Comparison of ENCODE assay signal across 9 cellular contexts in the genomic region with DNA sequence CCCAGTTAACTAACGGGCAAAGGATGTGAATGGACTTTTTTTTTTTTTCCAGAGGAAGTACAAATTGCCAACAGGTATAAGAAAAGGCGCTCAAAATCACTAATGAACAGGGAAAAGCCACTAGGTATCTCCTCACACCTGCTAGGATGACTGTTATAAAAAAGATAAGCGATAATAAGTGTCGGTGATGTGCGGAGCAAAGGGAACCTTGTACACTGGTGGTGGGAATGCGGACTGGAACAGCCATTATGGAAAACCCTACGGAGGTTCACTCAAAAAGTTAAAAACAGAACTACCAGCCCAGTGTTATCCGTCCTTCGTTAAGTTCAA. TPM values are rescaled to one million over a fixed set of nuclear protein-coding genes. Genes with fewer than 3 reads are reported as not detected.
DNase-seq lines count a peak whose midpoint lies in the region; ATAC-seq, FAIRE-seq and TF ChIP-seq lines count a peak whose summit lies in the region.
"Had no signal": no experiment of that assay in that cellular context is flagged by ENCODE, and none has a peak within 500 bp of the region (broad histone marks: within the 10 kb centered on the region; RNA-seq: fewer than 3 reads in every experiment).

No MANE protein-coding gene starts in this region.

- no peaks in the 10 kb centered on the region for H4K20me1 ChIP-seq in HepG2 (ENCODE audit: insufficient read depth, low read length)

- H3K4me3 Mint-ChIP-seq in MCF 10A (ENCODE audit: unreplicated experiment), result peak overlapping the region; percentile 94

- H3K27ac Mint-ChIP-seq in MCF 10A (ENCODE audit: low read depth, unreplicated experiment), result no peak overlapping the region

- no TSS peak for BruUV-seq in MCF 10A (replicated peaks; lab: Mats Ljungman, UMichigan)
- BruUV-seq in HepG2 (replicated peaks; lab: Mats Ljungman, UMichigan), result TSS peak; percentile 86

- in situ Hi-C loops in HepG2 (cut with HindIII; ENCODE audit: extremely low pct_ligation_motif_present, low pct_unique_long_range_greater_than_20kb), result loop anchor here (5.0 kb wide), 1 partner anchor 159 kb away; no protein-coding TSS in a partner anchor

- H3K9me3 ChIP-seq in HepG2 (ENCODE audit: low read length) (no peaks in the 10 kb centered on the region), stomach smooth muscle (ENCODE audit: control insufficient read depth in 2 of 2, low read length in 2 of 2) (no peaks in the 10 kb centered on the region)

- peak overlapping the region; percentile 67 for H2AFZ ChIP-seq in HepG2 (ENCODE audit: low read length)

- TF ChIP-seq POLR2A in HepG2 (IDR thresholded peaks at IDR 0.05; ENCODE audit: insufficient read depth in 1 of 2, low read depth in 2 of 2, low read length in 2 of 2), result no peak

- H3K4me1 ChIP-seq in HepG2 (ENCODE audit: insufficient read depth, low read length) (peaks cover 30% of the 10 kb centered on the region), stomach smooth muscle (ENCODE audit: control insufficient read depth, insufficient read depth, low read length) (peaks cover 11% of the 10 kb centered on the region)

- H3K9ac ChIP-seq in HepG2 (ENCODE audit: insufficient read depth, low read depth, low read length), result peak overlapping the region; percentile 81
- H3K9ac ChIP-seq in stomach smooth muscle (ENCODE audit: low read length in 2 of 2), result peak overlapping the region; percentile 85 to 95

- peaks cover 25% of the 10 kb centered on the region for H3K79me2 ChIP-seq in HepG2 (ENCODE audit: insufficient read depth, low read length)

- intact Hi-C loops in MCF 10A (cut with micrococcal nuclease) (loop anchor here (1.0 to 10.0 kb wide), 5 partner anchors 157 to 808 kb away; a partner anchor contains a TSS), HepG2 (cut with micrococcal nuclease; ENCODE audit: unreplicated experiment) (loop anchor here (1.0 to 10.0 kb wide), 6 partner anchors 54 to 808 kb away; a partner anchor contains a TSS)

- POLR2A ChIA-PET in MCF 10A (lab: Yijun Ruan, JAX) (interaction anchor here (0.6 to 1.3 kb wide), 5 partner anchors 10 to 618 kb away, joined by 3 to 4 read pairs (median 3); no protein-coding TSS in a partner anchor), HepG2 (lab: Yijun Ruan, JAX) (interaction anchor here (1.2 to 2.0 kb wide), 3 partner anchors 158 to 728 kb away, joined by 3 to 8 read pairs (median 3); a partner anchor contains a TSS)

- TF ChIP-seq EP300 in HepG2 (IDR thresholded peaks at IDR 0.05; ENCODE audit: low read depth in 2 of 2, low read length in 2 of 2), result no peak
- no peak for TF ChIP-seq EP300 in HepG2 (CRISPR knock-in tag; IDR thresholded peaks at IDR 0.05; ENCODE audit: borderline replicate concordance)

- H3K9me3 Mint-ChIP-seq in MCF 10A (ENCODE audit: unreplicated experiment), result no peaks in the 10 kb centered on the region

- no peak for TF ChIP-seq RAD21 in HepG2 (CRISPR knock-in tag; IDR thresholded peaks at IDR 0.05)

- H3K4me1 Mint-ChIP-seq in MCF 10A (ENCODE audit: insufficient read depth, unreplicated experiment), result peaks cover 13% of the 10 kb centered on the region

- no peaks in the 10 kb centered on the region for H3K27me3 Mint-ChIP-seq in MCF 10A (ENCODE audit: insufficient read depth, unreplicated experiment)

- 73% methylated on average over 9 of the region's 9 CpGs for WGBS in HepG2 (ENCODE audit: low lambda C conversion rate)

- H3K36me3 ChIP-seq in HepG2 (replicated peaks in 1 of 2; ENCODE audit: control insufficient read depth in 1 of 2, insufficient read depth in 2 of 2, low read length in 2 of 2) (no peaks in the 10 kb centered on the region), stomach smooth muscle (ENCODE audit: control insufficient read depth in 2 of 2, insufficient read depth in 2 of 2, low read length in 2 of 2) (no peaks in the 10 kb centered on the region)

- DNase-seq in NCI-H2196 (lab: John Stamatoyannopoulos, UW; ENCODE audit: unreplicated experiment) (peak; percentile 39), NCI-H2196 treated with DMSO at 0.1 percent for 48 hours (lab: John Stamatoyannopoulos, UW; ENCODE audit: unreplicated experiment) (no peak), MCF 10A (ENCODE audit: unreplicated experiment) (no peak), HepG2 (ENCODE audit: low spot score) (no peak), DMS114 treated with DMSO at 0.1 percent for 48 hours (lab: John Stamatoyannopoulos, UW; ENCODE audit: unreplicated experiment) (no peak)

- no peak for ATAC-seq in HepG2
- no peak for ATAC-seq in HG03135 (IDR thresholded peaks at IDR 0.05; ENCODE audit: unreplicated experiment)
- no peak for ATAC-seq in GM21529 (IDR thresholded peaks at IDR 0.05; ENCODE audit: unreplicated experiment)

- peaks cover 5% of the 10 kb centered on the region for H3K36me3 Mint-ChIP-seq in MCF 10A (ENCODE audit: insufficient read depth, unreplicated experiment)

- H3K4me2 ChIP-seq in HepG2 (ENCODE audit: low read depth, low read length), result peak overlapping the region; percentile 90

- CTCF ChIA-PET in MCF 10A (lab: Yijun Ruan, JAX), result interaction anchor here (0.6 to 0.7 kb wide), 2 partner anchors 627 to 704 kb away, joined by 3 read pairs; no protein-coding TSS in a partner anchor
- CTCF ChIA-PET in HepG2 (lab: Yijun Ruan, JAX; ENCODE audit: low intra/inter-chr PET ratio, low total read pairs), result interaction anchor here (1.8 kb wide), 1 partner anchor 157 kb away, joined by 22 read pairs; no protein-coding TSS in a partner anchor

- no peak for TF ChIP-seq CTCF in MCF 10A (IDR thresholded peaks at IDR 0.05; ENCODE audit: unreplicated experiment)
- no peak for TF ChIP-seq CTCF in HepG2 (CRISPR knock-in tag; IDR thresholded peaks at IDR 0.05)

- peak overlapping the region; percentile 52 to 90 (median 62); a peak in 5 of 6 replicates for H3K4me3 ChIP-seq in HepG2 (replicated peaks in 1 of 3; ENCODE audit: insufficient read depth in 1 of 3, low read depth in 2 of 3, low read length in 3 of 3)
- peak overlapping the region; percentile 49 to 86 for H3K4me3 ChIP-seq in stomach smooth muscle (ENCODE audit: low read length in 2 of 2)

- H3K27ac ChIP-seq in HepG2 (ENCODE audit: extremely low read length, insufficient read depth, low read length) (peak overlapping the region; percentile 89), stomach smooth muscle (ENCODE audit: low read length) (peak overlapping the region; percentile 96)

- no peak for FAIRE-seq in HepG2 (lab: Jason Lieb, UNC)

- H3K27me3 ChIP-seq in HepG2 (ENCODE audit: control insufficient read depth in 1 of 2, insufficient read depth in 2 of 2, low read length in 2 of 2), result no peaks in the 10 kb centered on the region; a peak in 1 of 5 replicates
- no peaks in the 10 kb centered on the region for H3K27me3 ChIP-seq in stomach smooth muscle (ENCODE audit: control insufficient read depth in 1 of 2, insufficient read depth in 2 of 2, low read length in 2 of 2)

TF ChIP-seq in HepG2, 621 proteins besides CTCF, POLR2A, EP300 and RAD21 (continues in another document):
- TF ChIP-seq SRSF4 (IDR thresholded peaks at IDR 0.05; ENCODE audit: low read depth, low read length, poor library complexity, severe bottlenecking), result no peak

RNA-seq across cellular contexts. Expression of a gene that starts 0.8 kb away (rescaled TPM):
- total RNA-seq in MCF 10A (2022), result 39.7 and 73.6 TPM in 2 replicates
- total RNA-seq in HepG2 (2016; rRNA removed; fragmentation: Illumina TruSeq; extraction: Trizol), result 93.9 and 101 TPM in 2 replicates
- 83.6 and 91.0 TPM in 2 replicates for total RNA-seq in HepG2 (2016; cell fraction: cytosol; rRNA removed; fragmentation: Illumina TruSeq; extraction: Trizol; ENCODE audit: low read depth)
- 91.2 and 99.3 TPM in 2 replicates for total RNA-seq in HepG2 (2016; cell fraction: insoluble cytoplasmic fraction; rRNA removed; fragmentation: Illumina TruSeq; extraction: Trizol)
- 119 and 134 TPM in 2 replicates for total RNA-seq in HepG2 (2016; cell fraction: membrane; rRNA removed; fragmentation: Illumina TruSeq; extraction: Trizol)
- 31.7 and 38.6 TPM in 2 replicates for total RNA-seq in HepG2 (2016; cell fraction: nucleus; rRNA removed; fragmentation: Illumina TruSeq; extraction: Trizol)
- 42.2 and 43.7 TPM in 2 replicates for polyA plus RNA-seq in HepG2 (2011; rRNA removed)
- polyA plus RNA-seq in HepG2 (2011; cell fraction: cytosol; rRNA removed), result 32.2 and 38.9 TPM in 2 replicates
- 9.0 and 11.3 TPM in 2 replicates for polyA plus RNA-seq in HepG2 (2011; cell fraction: nucleus; rRNA removed)
- polyA plus RNA-seq in HepG2 (2012), result 28.1 and 30.9 TPM in 2 replicates
- 67.2 and 84.6 TPM in 2 replicates for polyA plus RNA-seq in HepG2 (2016; cell fraction: cytosol; fragmentation: Illumina TruSeq; extraction: Trizol; ENCODE audit: low read depth)
- polyA plus RNA-seq in HepG2 (2016; cell fraction: insoluble cytoplasmic fraction; fragmentation: Illumina TruSeq; extraction: Trizol; ENCODE audit: low read depth), result 73.2 and 73.8 TPM in 2 replicates
- polyA plus RNA-seq in HepG2 (2016; cell fraction: membrane; fragmentation: Illumina TruSeq; extraction: Trizol; ENCODE audit: low read depth), result 74.1 and 88.0 TPM in 2 replicates
- 37.3 and 44.9 TPM in 2 replicates for polyA plus RNA-seq in HepG2 (2016; cell fraction: nucleus; fragmentation: Illumina TruSeq; extraction: Trizol; ENCODE audit: insufficient read depth, low read depth)
- polyA minus RNA-seq in HepG2 (2011; rRNA and poly(A)+ RNA removed; ENCODE audit: low replicate concordance), result 9.4 and 16.1 TPM in 2 replicates
- polyA minus RNA-seq in HepG2 (2011; cell fraction: cytosol; rRNA and poly(A)+ RNA removed), result 10.0 TPM in 2 replicates
- polyA minus RNA-seq in HepG2 (2011; cell fraction: nucleus; rRNA and poly(A)+ RNA removed), result 8.1 and 11.8 TPM in 2 replicates

RNA-seq across cellular contexts. Expression of a gene that starts 55.9 kb away (rescaled TPM):
- total RNA-seq in MCF 10A (2022), result not detected in 2 replicates
- total RNA-seq in HepG2 (2016; rRNA removed; fragmentation: Illumina TruSeq; extraction: Trizol), result not detected in 2 replicates
- total RNA-seq in HepG2 (2016; cell fraction: cytosol; rRNA removed; fragmentation: Illumina TruSeq; extraction: Trizol; ENCODE audit: low read depth), result not detected in 2 replicates
- not detected in 2 replicates for total RNA-seq in HepG2 (2016; cell fraction: insoluble cytoplasmic fraction; rRNA removed; fragmentation: Illumina TruSeq; extraction: Trizol)
- total RNA-seq in HepG2 (2016; cell fraction: membrane; rRNA removed; fragmentation: Illumina TruSeq; extraction: Trizol), result not detected in 2 replicates
- total RNA-seq in HepG2 (2016; cell fraction: nucleus; rRNA removed; fragmentation: Illumina TruSeq; extraction: Trizol), result not detected in 2 replicates
- polyA plus RNA-seq in HepG2 (2011; rRNA removed), result not detected in 2 replicates
- not detected in 2 replicates for polyA plus RNA-seq in HepG2 (2011; cell fraction: cytosol; rRNA removed)
- polyA plus RNA-seq in HepG2 (2011; cell fraction: nucleus; rRNA removed), result not detected in 2 replicates
- polyA plus RNA-seq in HepG2 (2012), result not detected in 2 replicates
- not detected in 2 replicates for polyA plus RNA-seq in HepG2 (2016; cell fraction: cytosol; fragmentation: Illumina TruSeq; extraction: Trizol; ENCODE audit: low read depth)
- polyA plus RNA-seq in HepG2 (2016; cell fraction: insoluble cytoplasmic fraction; fragmentation: Illumina TruSeq; extraction: Trizol; ENCODE audit: low read depth), result not detected in 2 replicates
- not detected in 2 replicates for polyA plus RNA-seq in HepG2 (2016; cell fraction: membrane; fragmentation: Illumina TruSeq; extraction: Trizol; ENCODE audit: low read depth)
- not detected in 2 replicates for polyA plus RNA-seq in HepG2 (2016; cell fraction: nucleus; fragmentation: Illumina TruSeq; extraction: Trizol; ENCODE audit: insufficient read depth, low read depth)
- polyA minus RNA-seq in HepG2 (2011; rRNA and poly(A)+ RNA removed; ENCODE audit: low replicate concordance), result not detected in 2 replicates
- not detected in 2 replicates for polyA minus RNA-seq in HepG2 (2011; cell fraction: cytosol; rRNA and poly(A)+ RNA removed)
- not detected in 2 replicates for polyA minus RNA-seq in HepG2 (2011; cell fraction: nucleus; rRNA and poly(A)+ RNA removed)
- total RNA-seq: A172 had no signal
